In genomic region chr2:54634012-54634411, GRCh38 we compare ENCODE assay signal across 10 cellular contexts.
DNase-seq lines count a peak whose midpoint lies in the region; ATAC-seq, FAIRE-seq and TF ChIP-seq lines count a peak whose summit lies in the region.
"Had no signal": no experiment of that assay in that cellular context is flagged by ENCODE, and none has a peak within 500 bp of the region (broad histone marks: within the 10 kb centered on the region; RNA-seq: fewer than 3 reads in every experiment).

No MANE protein-coding gene starts in this region.

- peaks cover 71% of the 10 kb centered on the region for H3K36me3 ChIP-seq in SJSA1
- H3K36me3 ChIP-seq in gastroesophageal sphincter = peaks cover 0 to 75% of the 10 kb centered on the region in 2 donors
- peaks cover 90% of the 10 kb centered on the region for H3K36me3 ChIP-seq in WERI-Rb-1

- peak overlapping the region; percentile 94 for H3K27ac ChIP-seq in SJSA1
- H3K27ac ChIP-seq in gastroesophageal sphincter = peak overlapping the region in 3 of 4 donors; percentile 69 to 78 (median 74)
- H3K27ac ChIP-seq in WERI-Rb-1 = no peak overlapping the region
- H3K27ac ChIP-seq: SJCRH30 had no signal

- TF ChIP-seq EP300 in gastroesophageal sphincter (IDR thresholded peaks at IDR 0.05) = no peak

- peak overlapping the region; percentile 72 for H3K27ac Mint-ChIP-seq in HFFc6
- H3K27ac Mint-ChIP-seq in stimulated activated effector memory CD8-positive, alpha-beta T cell treated with anti-CD3 and anti-CD28 coated beads, Interleukin-12 subunit alpha, Interleukin-12 subunit beta, amount 100 ng/mL, for 72 hours = peak overlapping the region; percentile 81

- H3K27me3 Mint-ChIP-seq in HFFc6 (ENCODE audit: insufficient read depth) = peaks cover 3% of the 10 kb centered on the region; the same call in 1 of the 2 replicates

- peak overlapping the region; percentile 65; the same call in 1 of the 2 replicates for H3K4me3 Mint-ChIP-seq in HFFc6
- no peak overlapping the region for H3K4me3 Mint-ChIP-seq in stimulated activated effector memory CD8-positive, alpha-beta T cell treated with anti-CD3 and anti-CD28 coated beads, Interleukin-12 subunit alpha, Interleukin-12 subunit beta, amount 100 ng/mL, for 72 hours

- H3K4me1 ChIP-seq in SJSA1 (replicated peaks) = peaks cover 74% of the 10 kb centered on the region
- peaks cover 9 to 97% (median 52%) of the 10 kb centered on the region in 3 donors for H3K4me1 ChIP-seq in gastroesophageal sphincter
- H3K4me1 ChIP-seq: SJCRH30 had no signal

- ATAC-seq in gastroesophageal sphincter (no peak), GM18858 (IDR thresholded peaks at IDR 0.05; ENCODE audit: unreplicated experiment) (no peak)
- ATAC-seq in stimulated activated effector memory CD8-positive, alpha-beta T cell treated with anti-CD3 and anti-CD28 coated beads, Interleukin-12 subunit alpha, Interleukin-12 subunit beta, amount 100 ng/mL, for 72 hours = no peak

- H3K9me3 Mint-ChIP-seq in HFFc6 = no peaks in the 10 kb centered on the region
- no peaks in the 10 kb centered on the region for H3K9me3 Mint-ChIP-seq in stimulated activated effector memory CD8-positive, alpha-beta T cell treated with anti-CD3 and anti-CD28 coated beads, Interleukin-12 subunit alpha, Interleukin-12 subunit beta, amount 100 ng/mL, for 72 hours

- TF ChIP-seq CTCF in HFFc6 (IDR thresholded peaks at IDR 0.05) = no peak
- no peak for TF ChIP-seq CTCF in gastroesophageal sphincter (IDR thresholded peaks at IDR 0.05)
- TF ChIP-seq CTCF in WERI-Rb-1 (IDR thresholded peaks at IDR 0.05; ENCODE audit: low read depth, low read length) = no peak

- H3K27me3 ChIP-seq in SJSA1 (replicated peaks) = no peaks in the 10 kb centered on the region
- no peaks in the 10 kb centered on the region for H3K27me3 ChIP-seq in gastroesophageal sphincter
- H3K27me3 ChIP-seq in WERI-Rb-1 (ENCODE audit: insufficient read depth, low read depth, severe bottlenecking) = no peaks in the 10 kb centered on the region
- H3K27me3 ChIP-seq: SJCRH30 had no signal

- DNase-seq in HFFc6 = no peak
- DNase-seq in SJSA1 (ENCODE audit: low read depth in 1 of 2, low spot score in 2 of 2) = no peak
- no peak for DNase-seq in stimulated activated effector memory CD8-positive, alpha-beta T cell treated with anti-CD3 and anti-CD28 coated beads, Interleukin-12 subunit alpha, Interleukin-12 subunit beta, amount 100 ng/mL, for 72 hours (ENCODE audit: low spot score in 2 of 2)
- DNase-seq in H54 (ENCODE audit: insufficient read length, low spot score) = no peak
- DNase-seq in WERI-Rb-1 = no peak
- no peak for DNase-seq in NCI-H2171 treated with DMSO at 0.1 percent for 48 hours (lab: John Stamatoyannopoulos, UW)
- DNase-seq: NCI-H146, SJCRH30 had no signal

- H3K9me3 ChIP-seq in SJSA1 (replicated peaks) (no peaks in the 10 kb centered on the region), gastroesophageal sphincter (no peaks in the 10 kb centered on the region), WERI-Rb-1 (ENCODE audit: severe bottlenecking) (no peaks in the 10 kb centered on the region)
- H3K9me3 ChIP-seq: SJCRH30 had no signal

- peaks cover 67% of the 10 kb centered on the region for H3K36me3 Mint-ChIP-seq in HFFc6 (ENCODE audit: low read depth)
- peaks cover 68% of the 10 kb centered on the region for H3K36me3 Mint-ChIP-seq in stimulated activated effector memory CD8-positive, alpha-beta T cell treated with anti-CD3 and anti-CD28 coated beads, Interleukin-12 subunit alpha, Interleukin-12 subunit beta, amount 100 ng/mL, for 72 hours

- peaks cover 49% of the 10 kb centered on the region for H3K4me1 Mint-ChIP-seq in HFFc6 (ENCODE audit: low read depth)
- H3K4me1 Mint-ChIP-seq in stimulated activated effector memory CD8-positive, alpha-beta T cell treated with anti-CD3 and anti-CD28 coated beads, Interleukin-12 subunit alpha, Interleukin-12 subunit beta, amount 100 ng/mL, for 72 hours = peaks cover 22% of the 10 kb centered on the region

- FAIRE-seq in H54 (lab: Jason Lieb, UNC) = no peak

- no peak overlapping the region for H3K4me3 ChIP-seq in SJSA1
- no peak overlapping the region for H3K4me3 ChIP-seq in gastroesophageal sphincter
- H3K4me3 ChIP-seq in WERI-Rb-1 (ENCODE audit: low read depth, low read length) = no peak overlapping the region
- H3K4me3 ChIP-seq: SJCRH30 had no signal

- no peak for TF ChIP-seq POLR2A in gastroesophageal sphincter (IDR thresholded peaks at IDR 0.05)
- TF ChIP-seq POLR2A in H54 (IDR thresholded peaks at IDR 0.05; ENCODE audit: low read depth, low read length) = no peak

- WGBS in gastroesophageal sphincter (ENCODE audit: low coverage in 1 of 2), 2 donors = 46 to 63% methylated on average over 2 to 3 of the region's 3 CpGs
